In the genomic region with DNA sequence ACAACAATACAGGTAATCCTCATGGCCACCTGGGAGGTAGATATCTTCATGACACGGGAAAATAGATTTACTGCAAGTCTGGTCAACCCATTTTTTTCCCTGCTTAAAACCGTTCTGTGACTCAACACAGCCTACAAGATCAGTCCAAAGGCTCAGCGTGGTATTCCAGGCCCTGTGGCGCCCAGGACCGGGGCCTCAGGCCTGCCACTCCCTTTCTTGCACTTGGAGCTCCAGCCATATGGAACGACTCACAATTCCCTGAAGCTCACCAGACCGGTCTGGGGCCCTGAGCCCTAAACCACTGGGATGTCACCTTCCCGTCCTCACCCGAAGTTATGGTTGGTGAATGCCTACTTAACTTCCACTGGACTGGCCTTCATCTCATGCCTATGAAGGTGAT, we compare ENCODE assay signal across 24 cellular contexts. TPM values are rescaled to one million over a fixed set of nuclear protein-coding genes. Genes with fewer than 3 reads are reported as not detected.
DNase-seq lines count a peak whose midpoint lies in the region; ATAC-seq, FAIRE-seq and TF ChIP-seq lines count a peak whose summit lies in the region.
"Had no signal": no experiment of that assay in that cellular context is flagged by ENCODE, and none has a peak within 500 bp of the region (broad histone marks: within the 10 kb centered on the region; RNA-seq: fewer than 3 reads in every experiment).

No MANE protein-coding gene starts in this region.

- ATAC-seq in HCT116 (no peak), HG02970 (IDR thresholded peaks at IDR 0.05; ENCODE audit: low FRiP score, unreplicated experiment) (no peak)
- ATAC-seq in stimulated activated effector memory CD8-positive, alpha-beta T cell treated with anti-CD3 and anti-CD28 coated beads, Interleukin-12 subunit alpha, Interleukin-12 subunit beta, amount 100 ng/mL, for 72 hours, result no peak

- H3K9ac ChIP-seq in HCT116 (ENCODE audit: low read length) (no peak overlapping the region), keratinocyte (ENCODE audit: control insufficient read depth, extremely low read depth, insufficient read depth, low read length) (no peak overlapping the region)
- H3K9ac ChIP-seq: BLaER1, SK-N-SH had no signal

- H4K20me1 ChIP-seq in HCT116 (ENCODE audit: insufficient read depth) (no peaks in the 10 kb centered on the region), PC-9 (ENCODE audit: insufficient read depth) (no peaks in the 10 kb centered on the region), keratinocyte (ENCODE audit: control insufficient read depth, extremely low read depth, insufficient read depth, low read length) (no peaks in the 10 kb centered on the region)
- H4K20me1 ChIP-seq: BLaER1 had no signal

- no peaks in the 10 kb centered on the region for H3K9me3 Mint-ChIP-seq in stimulated activated effector memory CD8-positive, alpha-beta T cell treated with anti-CD3 and anti-CD28 coated beads, Interleukin-12 subunit alpha, Interleukin-12 subunit beta, amount 100 ng/mL, for 72 hours
- H3K9me3 Mint-ChIP-seq: CD8-positive, alpha-beta memory T cell; HFFc6 had no signal

- H3K27ac ChIP-seq in HCT116 (ENCODE audit: low read depth, low read length) (no peak overlapping the region), PC-9 (peak overlapping the region; percentile 14; the same call in 1 of the 2 replicates), keratinocyte (ENCODE audit: control insufficient read depth, insufficient read depth, low read length) (no peak overlapping the region)
- H3K27ac ChIP-seq: BLaER1 had no signal

- POLR2A ChIA-PET in HCT116 (lab: Charles Lee), result no interaction called here
- POLR2A ChIA-PET in PC-9 (lab: Charles Lee; ENCODE audit: unreplicated experiment), result interaction anchor here (0.7 kb wide), 1 partner anchor 39 kb away, joined by 5 read pairs; no protein-coding TSS in a partner anchor

- H3K36me3 Mint-ChIP-seq in stimulated activated effector memory CD8-positive, alpha-beta T cell treated with anti-CD3 and anti-CD28 coated beads, Interleukin-12 subunit alpha, Interleukin-12 subunit beta, amount 100 ng/mL, for 72 hours, result no peaks in the 10 kb centered on the region

- H3K4me3 Mint-ChIP-seq in stimulated activated effector memory CD8-positive, alpha-beta T cell treated with anti-CD3 and anti-CD28 coated beads, Interleukin-12 subunit alpha, Interleukin-12 subunit beta, amount 100 ng/mL, for 72 hours, result no peak overlapping the region
- H3K4me3 Mint-ChIP-seq: CD8-positive, alpha-beta memory T cell; HFFc6 had no signal

- H3K9me2 ChIP-seq in HCT116 (ENCODE audit: insufficient read depth) (no peaks in the 10 kb centered on the region), PC-9 (ENCODE audit: insufficient read depth) (no peaks in the 10 kb centered on the region)
- H3K9me2 ChIP-seq: SK-N-SH had no signal

- no peak for TF ChIP-seq RAD21 in HCT116 (IDR thresholded peaks at IDR 0.05; ENCODE audit: low read depth)

- peak overlapping the region; percentile 21 for H3K27ac Mint-ChIP-seq in stimulated activated effector memory CD8-positive, alpha-beta T cell treated with anti-CD3 and anti-CD28 coated beads, Interleukin-12 subunit alpha, Interleukin-12 subunit beta, amount 100 ng/mL, for 72 hours
- H3K27ac Mint-ChIP-seq: HFFc6 had no signal

- DNase-seq in HCT116 (ENCODE audit: low read depth, low spot score) (no peak), PC-9 (peak; percentile 19 to 61), keratinocyte (ENCODE audit: low read depth, low spot score) (peak; percentile 11), dermis blood vessel endothelial cell (no peak), CD1c-positive myeloid dendritic cell (ENCODE audit: extremely low spot score) (no peak)
- DNase-seq in stimulated activated effector memory CD8-positive, alpha-beta T cell treated with anti-CD3 and anti-CD28 coated beads, Interleukin-12 subunit alpha, Interleukin-12 subunit beta, amount 100 ng/mL, for 72 hours (ENCODE audit: low spot score in 2 of 2), result no peak
- DNase-seq: CD8-positive, alpha-beta memory T cell; DMS79 treated with DMSO at 0.1 percent for 48 hours; HFFc6; NCI-H1105 treated with DMSO at 0.1 percent for 48 hours; NCI-H1694; NCI-H2227 treated with DMSO at 0.1 percent for 48 hours; NCI-H510A treated with DMSO at 0.1 percent for 48 hours; NCI-H774; OCI-M1; RPMI8226; SHP77 treated with DMSO at 0.1 percent for 48 hours; SK-N-SH had no signal

- FAIRE-seq in keratinocyte (lab: Jason Lieb, UNC), result no peak
- FAIRE-seq: D721Med, H54 had no signal

- H2AFZ ChIP-seq in HCT116 (ENCODE audit: low read depth, low read length, poor library complexity, severe bottlenecking) (no peak overlapping the region), PC-9 (no peak overlapping the region), keratinocyte (ENCODE audit: control insufficient read depth, low read length) (peak overlapping the region; percentile 69)

- H3F3A ChIP-seq in PC-9 (ENCODE audit: insufficient read depth, low read depth), result peaks cover 14% of the 10 kb centered on the region; the same call in 1 of the 2 replicates

- H3K27me3 ChIP-seq in HCT116 (ENCODE audit: insufficient read depth, low read length) (no peaks in the 10 kb centered on the region), PC-9 (ENCODE audit: insufficient read depth, low read depth) (no peaks in the 10 kb centered on the region), keratinocyte (ENCODE audit: control insufficient read depth, extremely low read depth, insufficient read depth, low read length) (no peaks in the 10 kb centered on the region)
- H3K27me3 ChIP-seq: BLaER1 had no signal

- H3K4me3 ChIP-seq in HCT116 (replicated peaks in 1 of 2; ENCODE audit: low read depth in 1 of 2, low read length in 2 of 2) (no peak overlapping the region), PC-9 (no peak overlapping the region), keratinocyte (ENCODE audit: control insufficient read depth in 2 of 3, extremely low read depth in 1 of 3, insufficient read depth in 2 of 3, low read depth in 1 of 3, low read length in 3 of 3) (no peak overlapping the region)
- H3K4me3 ChIP-seq: BLaER1 had no signal

- TF ChIP-seq CTCF in HCT116 (IDR thresholded peaks at IDR 0.05 in 2 of 3, conservative IDR thresholded peaks at IDR 0.05 in 1 of 3; ENCODE audit: borderline replicate concordance in 1 of 3, insufficient read depth in 1 of 3, low read depth in 2 of 3, low read length in 2 of 3) (no peak), PC-9 (conservative IDR thresholded peaks at IDR 0.05) (no peak), keratinocyte (optimal IDR thresholded peaks at IDR 0.05 in 1 of 3, IDR thresholded peaks at IDR 0.05 in 1 of 3, conservative IDR thresholded peaks at IDR 0.05 in 1 of 3; ENCODE audit: extremely low read depth in 1 of 3, insufficient read depth in 2 of 3, low read length in 3 of 3) (no peak)

- dilution Hi-C loops in keratinocyte (cut with MboI; ENCODE audit: extremely low pct_ligation_motif_present, low sequenced_read_pairs), result no loop called here

- H3K4me2 ChIP-seq in HCT116 (ENCODE audit: low read length), result peak overlapping the region; percentile 16; the same call in 1 of the 2 replicates
- 0 out of 2 replicates have a peak overlapping the region, but pooled peaks have one; percentile 11 for H3K4me2 ChIP-seq in PC-9
- peak overlapping the region; percentile 17 for H3K4me2 ChIP-seq in keratinocyte (ENCODE audit: control insufficient read depth, extremely low read depth, insufficient read depth, low read depth, low read length)
- H3K4me2 ChIP-seq: BLaER1, SK-N-SH had no signal

- no TSS peak for BruUV-seq in HCT116 (replicated peaks; lab: Mats Ljungman, UMichigan)
- BruUV-seq in PC-9 (replicated peaks; lab: Mats Ljungman, UMichigan), result no TSS peak

- TF ChIP-seq POLR2A in HCT116 (IDR thresholded peaks at IDR 0.05; ENCODE audit: borderline replicate concordance, extremely low read depth, insufficient read depth, insufficient read length), result no peak

- no peaks in the 10 kb centered on the region for H3K36me3 ChIP-seq in HCT116 (ENCODE audit: control insufficient read depth in 1 of 2, insufficient read depth in 2 of 2, low read length in 2 of 2)
- no peaks in the 10 kb centered on the region for H3K36me3 ChIP-seq in PC-9 (ENCODE audit: low read depth)
- no peaks in the 10 kb centered on the region for H3K36me3 ChIP-seq in keratinocyte (ENCODE audit: control insufficient read depth in 2 of 2, extremely low read depth in 1 of 2, insufficient read depth in 2 of 2, low read length in 2 of 2)
- H3K36me3 ChIP-seq: BLaER1 had no signal

- H3K9me1 ChIP-seq in keratinocyte (ENCODE audit: control insufficient read depth, extremely low read depth, insufficient read depth, low read length), result no peaks in the 10 kb centered on the region

- H3K9me3 ChIP-seq in HCT116 (ENCODE audit: control insufficient read depth in 1 of 2, insufficient read depth in 1 of 2, low read depth in 1 of 2, low read length in 2 of 2) (no peaks in the 10 kb centered on the region), PC-9 (ENCODE audit: insufficient read depth, low read depth) (no peaks in the 10 kb centered on the region), keratinocyte (ENCODE audit: control insufficient read depth, low read depth, low read length) (no peaks in the 10 kb centered on the region)
- H3K9me3 ChIP-seq: BLaER1, SK-N-SH had no signal

- RAD21 ChIA-PET in HCT116 (lab: Charles Lee; ENCODE audit: low non-redundant PET in 1 of 2, low total read pairs in 2 of 2, uncharacterized antibody in 2 of 2, unreplicated experiment in 2 of 2), result no interaction called here

- CTCF ChIA-PET in HCT116 (lab: Charles Lee), result interaction anchor here (1.2 to 6.0 kb wide), 2 partner anchors 170 to 422 kb away, joined by 3 to 52 read pairs; no protein-coding TSS in a partner anchor
- CTCF ChIA-PET in PC-9 (lab: Charles Lee), result interaction anchor here (0.8 kb wide), 1 partner anchor 223 kb away, joined by 4 read pairs; no protein-coding TSS in a partner anchor

- intact Hi-C loops in HCT116 (cut with micrococcal nuclease) (loop anchor here (10.0 kb wide), 1 partner anchor 681 kb away; no protein-coding TSS in a partner anchor), PC-9 (cut with micrococcal nuclease; ENCODE audit: unreplicated experiment) (loop anchor here (10.0 kb wide), 1 partner anchor 421 kb away; no protein-coding TSS in a partner anchor)

- no peaks in the 10 kb centered on the region for H3K79me2 ChIP-seq in HCT116 (ENCODE audit: insufficient read depth, low read length)
- no peaks in the 10 kb centered on the region for H3K79me2 ChIP-seq in PC-9 (ENCODE audit: low read depth)
- no peaks in the 10 kb centered on the region for H3K79me2 ChIP-seq in keratinocyte (ENCODE audit: control insufficient read depth, insufficient read depth, low read length)

- H3K4me1 Mint-ChIP-seq in stimulated activated effector memory CD8-positive, alpha-beta T cell treated with anti-CD3 and anti-CD28 coated beads, Interleukin-12 subunit alpha, Interleukin-12 subunit beta, amount 100 ng/mL, for 72 hours, result peaks cover 7% of the 10 kb centered on the region

- H3K4me1 ChIP-seq in HCT116 (ENCODE audit: control insufficient read depth in 1 of 2, insufficient read depth in 2 of 2, low read length in 2 of 2) (peaks cover 6 to 33% of the 10 kb centered on the region in 2 experiments; a peak in 3 of 4 replicates), PC-9 (replicated peaks; ENCODE audit: insufficient read depth) (peaks cover 27% of the 10 kb centered on the region), keratinocyte (ENCODE audit: control insufficient read depth, extremely low read depth, insufficient read depth, low read length) (peaks cover 14% of the 10 kb centered on the region)
- H3K4me1 ChIP-seq: BLaER1 had no signal

RNA-seq across cellular contexts. Expression of a gene that starts 6.5 kb away (rescaled TPM):
- total RNA-seq in HCT116 (2021; ENCODE audit: unreplicated experiment), result not detected
- 0.07 and 0.09 TPM in 2 replicates for polyA plus RNA-seq in HCT116 (2012)
- total RNA-seq in PC-9 (2021), result not detected in 2 replicates
- not detected in 3 replicates for polyA plus RNA-seq in keratinocyte
- 0.41 TPM for polyA plus RNA-seq in keratinocyte (2011; ENCODE audit: low read depth)
- 0.24 and 0.26 TPM in 2 replicates for polyA plus RNA-seq in keratinocyte (2011; cell fraction: cytosol; rRNA removed)
- not detected in 2 replicates for polyA plus RNA-seq in keratinocyte (2011; cell fraction: nucleus; rRNA removed)
- 0.46 and 1.0 TPM in 2 replicates for polyA plus RNA-seq in keratinocyte (2012; ENCODE audit: low replicate concordance)
- not detected in 3 replicates for polyA minus RNA-seq in keratinocyte
- not detected for polyA minus RNA-seq in keratinocyte (2011; cell fraction: cytosol; rRNA and poly(A)+ RNA removed)
- not detected in 2 replicates for polyA minus RNA-seq in keratinocyte (2011; cell fraction: nucleus; rRNA and poly(A)+ RNA removed)
- not detected in 2 replicates for total RNA-seq in dermis blood vessel endothelial cell
- total RNA-seq: A673; CD8-positive, alpha-beta memory T cell; G401; HFFc6 had no signal
- polyA plus RNA-seq: CD8-positive, alpha-beta memory T cell; SK-N-SH had no signal

RNA-seq across cellular contexts. Expression of a gene that starts 51.3 kb away (rescaled TPM):
- total RNA-seq in HCT116 (2021; ENCODE audit: unreplicated experiment) (29.9 TPM), PC-9 (2021) (51.0 and 64.6 TPM in 2 replicates), dermis blood vessel endothelial cell (36.6 and 45.9 TPM in 2 replicates)
- 23.0 and 24.7 TPM in 2 replicates for polyA plus RNA-seq in HCT116 (2012)
- polyA plus RNA-seq in keratinocyte, result 18.2 to 30.2 TPM (median 27.0 TPM) in 3 replicates
- 6.9 TPM for polyA plus RNA-seq in keratinocyte (2011; ENCODE audit: low read depth)
- 7.1 and 14.8 TPM in 2 replicates for polyA plus RNA-seq in keratinocyte (2011; cell fraction: cytosol; rRNA removed)
- 37.7 and 48.5 TPM in 2 replicates for polyA plus RNA-seq in keratinocyte (2011; cell fraction: nucleus; rRNA removed)
- 16.3 and 17.8 TPM in 2 replicates for polyA plus RNA-seq in keratinocyte (2012; ENCODE audit: low replicate concordance)
- polyA minus RNA-seq in keratinocyte, result 21.8 to 45.3 TPM (median 42.6 TPM) in 3 replicates
- 16.9 TPM for polyA minus RNA-seq in keratinocyte (2011; cell fraction: cytosol; rRNA and poly(A)+ RNA removed)
- 49.9 and 90.3 TPM in 2 replicates for polyA minus RNA-seq in keratinocyte (2011; cell fraction: nucleus; rRNA and poly(A)+ RNA removed)

Comparison
In these comparisons a context has a peak if more than half of its experiments do, and no peak if none do; other contexts are left out.
1. DNase-seq: peak in PC-9 (2 of 2) and keratinocyte (single experiment); none in HCT116 (single experiment), stimulated activated effector memory CD8-positive, alpha-beta T cell treated with anti-CD3 and anti-CD28 coated beads, Interleukin-12 subunit alpha, Interleukin-12 subunit beta, amount 100 ng/mL, for 72 hours (0 of 2), dermis blood vessel endothelial cell (single experiment) and CD1c-positive myeloid dendritic cell (single experiment).
2. Peak in every context shown above with its lines, with median percentiles within 50 percentile points of each other: H3K4me2 ChIP-seq.